In genomic region chr4:141802324-141802723, GRCh38 we compare ENCODE assay signal across 20 cellular contexts.
A peak's percentile ranks its signal among the peaks of the same experiment; 100 is the strongest.
DNase-seq lines count a peak whose midpoint lies in the region; ATAC-seq and TF ChIP-seq lines count a peak whose summit lies in the region.
"Had no signal": no experiment of that assay in that cellular context is flagged by ENCODE, and none has a peak within 500 bp of the region (broad histone marks: within the 10 kb centered on the region; RNA-seq: fewer than 3 reads in every experiment).

No MANE protein-coding gene starts in this region.

- H2BK5ac ChIP-seq in IMR-90 (ENCODE audit: low read depth, low read length, poor library complexity, severe bottlenecking): peak overlapping the region; percentile 88

- dilution Hi-C loops in IMR-90 (cut with HindIII; ENCODE audit: low sequenced_read_pairs, unreplicated experiment): no loop called here

- WGBS in IMR-90 (ENCODE audit: extremely low coverage in 2 of 2, insufficient read length in 1 of 2), 2 experiments: no CpG with 5 or more reads among the region's 1 CpG
- 70% methylated on average over 1 of the region's 1 CpG for WGBS in prostate gland
- 88 to 93% methylated on average over 1 of the region's 1 CpG for WGBS in sigmoid colon, 2 donors

- H2AK9ac ChIP-seq in IMR-90 (replicated peaks; ENCODE audit: low read depth, low read length, poor library complexity): no peak overlapping the region

- H3K27me3 ChIP-seq in IMR-90 (ENCODE audit: control insufficient read depth, insufficient read depth, low read length) (no peaks in the 10 kb centered on the region), neuron (ENCODE audit: insufficient read depth, low read length) (no peaks in the 10 kb centered on the region), prostate gland (replicated peaks; ENCODE audit: insufficient read depth) (no peaks in the 10 kb centered on the region), sigmoid colon (no peaks in the 10 kb centered on the region)
- H3K27me3 ChIP-seq: gastroesophageal sphincter, thyroid gland had no signal

- in situ Hi-C loops in IMR-90 (cut with MboI; ENCODE audit: low sequenced_read_pairs): no loop called here

- H3K9me3 ChIP-seq in IMR-90 (ENCODE audit: control insufficient read depth, insufficient read depth, low read length) (no peaks in the 10 kb centered on the region), neuron (ENCODE audit: low read length) (no peaks in the 10 kb centered on the region), prostate gland (no peaks in the 10 kb centered on the region), sigmoid colon (no peaks in the 10 kb centered on the region), OCI-LY7 (ENCODE audit: low read length) (no peaks in the 10 kb centered on the region)
- H3K9me3 ChIP-seq: gastroesophageal sphincter, psoas muscle, thyroid gland had no signal

- no peaks in the 10 kb centered on the region for H3K79me1 ChIP-seq in IMR-90 (ENCODE audit: low read depth in 1 of 2, low read length in 2 of 2)

- H2AFZ ChIP-seq in IMR-90 (replicated peaks; ENCODE audit: low read length, poor library complexity) (no peak overlapping the region), neuron (ENCODE audit: low read depth, low read length) (peak overlapping the region; percentile 67), OCI-LY7 (ENCODE audit: low read length) (no peak overlapping the region)
- H2AFZ ChIP-seq: GM23338 had no signal

- TF ChIP-seq CTCF in IMR-90 (conservative IDR thresholded peaks at IDR 0.05; ENCODE audit: low read depth, low read length) (no peak), choroid plexus epithelial cell (conservative IDR thresholded peaks at IDR 0.05; ENCODE audit: low read depth, low read length) (no peak), prostate gland (IDR thresholded peaks at IDR 0.05) (no peak), sigmoid colon (IDR thresholded peaks at IDR 0.05) (no peak), OCI-LY7 (conservative IDR thresholded peaks at IDR 0.05; ENCODE audit: low read length) (no peak)

- H2BK20ac ChIP-seq in IMR-90 (ENCODE audit: low read depth, low read length): no peak overlapping the region

- ATAC-seq in IMR-90 (ENCODE audit: low read depth): peak; percentile 75
- ATAC-seq: CD8-positive, alpha-beta T cell; gastroesophageal sphincter; GM23338; psoas muscle had no signal

- peak overlapping the region; percentile 96; the same call in 1 of the 2 replicates for H3K14ac ChIP-seq in IMR-90 (replicated peaks; ENCODE audit: low read depth, low read length)

- no peak overlapping the region for H3K18ac ChIP-seq in IMR-90 (ENCODE audit: low read depth, low read length)

- H3K56ac ChIP-seq in IMR-90 (ENCODE audit: extremely low read depth, insufficient read depth, low read length): 0 out of 2 replicates have a peak overlapping the region, but pooled peaks have one; percentile 25

- no peaks in the 10 kb centered on the region for H3K9me1 ChIP-seq in IMR-90 (ENCODE audit: insufficient read depth, low read length)

- CTCF ChIA-PET in IMR-90 (lab: Yijun Ruan, JAX): no interaction called here
- CTCF ChIA-PET in OCI-LY7 (lab: Charles Lee; ENCODE audit: unreplicated experiment): no interaction called here

- peak overlapping the region; percentile 93 for H2BK120ac ChIP-seq in IMR-90 (ENCODE audit: low read depth, low read length)

- H4K20me1 ChIP-seq in IMR-90 (ENCODE audit: insufficient read depth, low read length) (no peaks in the 10 kb centered on the region), OCI-LY7 (ENCODE audit: insufficient read depth, low read length) (no peaks in the 10 kb centered on the region)

- no peak for TF ChIP-seq EP300 in sigmoid colon (IDR thresholded peaks at IDR 0.05)

- H3K9me2 ChIP-seq in OCI-LY7 (ENCODE audit: insufficient read depth, low read length): no peaks in the 10 kb centered on the region

- POLR2A ChIA-PET in IMR-90 (lab: Charles Lee; ENCODE audit: unreplicated experiment) (no interaction called here), OCI-LY7 (lab: Charles Lee) (interaction anchor here (0.7 kb wide), 1 partner anchor 13 kb away, joined by 4 read pairs; no protein-coding TSS in a partner anchor)

- H2AK5ac ChIP-seq in IMR-90 (ENCODE audit: low read depth, low read length): no peak overlapping the region

- TF ChIP-seq POLR2A in IMR-90 (IDR thresholded peaks at IDR 0.05; ENCODE audit: low read depth, low read length) (no peak), prostate gland (IDR thresholded peaks at IDR 0.05) (no peak), sigmoid colon (IDR thresholded peaks at IDR 0.05) (no peak)

- no peak overlapping the region for H2BK15ac ChIP-seq in IMR-90 (ENCODE audit: low read depth, low read length)

- intact Hi-C loops in IMR-90 (cut with micrococcal nuclease) (loop anchor here (10.0 kb wide), 1 partner anchor 458 kb away; no protein-coding TSS in a partner anchor), prostate gland (cut with DNase I) (no loop called here), sigmoid colon (cut with DNase I) (no loop called here), OCI-LY7 (cut with micrococcal nuclease; ENCODE audit: unreplicated experiment) (no loop called here)

- BruUV-seq in IMR-90 (replicated peaks; lab: Mats Ljungman, UMichigan): no TSS peak
- BruUV-seq in OCI-LY7 (replicated peaks; lab: Mats Ljungman, UMichigan): no TSS peak

- H3K27ac ChIP-seq in IMR-90 (ENCODE audit: insufficient read depth, low read length): peak overlapping the region; percentile 89
- no peak overlapping the region for H3K27ac ChIP-seq in prostate gland
- H3K27ac ChIP-seq in sigmoid colon: no peak overlapping the region
- H3K27ac ChIP-seq in OCI-LY7 (ENCODE audit: low read depth, low read length, poor library complexity, severe bottlenecking): no peak overlapping the region
- H3K27ac ChIP-seq: gastroesophageal sphincter, psoas muscle, RWPE1, thyroid gland had no signal

- no peak overlapping the region for H4K5ac ChIP-seq in IMR-90 (ENCODE audit: low read depth, low read length)

- H3K9ac ChIP-seq in IMR-90 (ENCODE audit: low read depth, low read length): no peak overlapping the region

- H4K8ac ChIP-seq in IMR-90 (ENCODE audit: low read depth in 2 of 2, low read length in 2 of 2): peak overlapping the region; percentile 78 to 87; a peak in 2 of 4 replicates

- DNase-seq in AG20443 (ENCODE audit: low spot score) (peak; percentile 62), IMR-90 (peak; percentile 82), choroid plexus epithelial cell (ENCODE audit: low read depth) (peak; percentile 31), activated gamma-delta T cell (lab: John Stamatoyannopoulos, UW) (no peak), prostate gland (ENCODE audit: low spot score) (no peak), sigmoid colon (no peak), OCI-LY7 (ENCODE audit: low spot score) (no peak)
- DNase-seq: activated CD4-positive, alpha-beta T cell treated with anti-CD3 and anti-CD28 coated beads for 48 hours; activated T-cell treated with anti-CD3 and anti-CD28 coated beads, Interleukin-2, amount 50 U/mL, for 1 hour; amygdala; CD8-positive, alpha-beta T cell; NCI-H187; NCI-H524; psoas muscle; stimulated activated CD4-positive, alpha-beta T cell treated with anti-CD3 and anti-CD28 coated beads, Interleukin-2, amount 100 ng/mL, for 24 hours; thyroid gland had no signal

- H3K4me2 ChIP-seq in IMR-90 (ENCODE audit: low read depth, low read length) (peak overlapping the region; percentile 13; the same call in 1 of the 2 replicates), OCI-LY7 (ENCODE audit: low read length) (no peak overlapping the region)
- H3K4me2 ChIP-seq: GM23338 had no signal

- no peaks in the 10 kb centered on the region for H3K79me2 ChIP-seq in OCI-LY7 (ENCODE audit: insufficient read depth, low read depth, low read length)

- no peak overlapping the region for H3K23ac ChIP-seq in IMR-90 (ENCODE audit: low read depth, low read length)

- no peaks in the 10 kb centered on the region for H3K36me3 ChIP-seq in IMR-90 (ENCODE audit: control insufficient read depth, insufficient read depth, low read length)
- H3K36me3 ChIP-seq in neuron (ENCODE audit: insufficient read depth, low read length): no peaks in the 10 kb centered on the region
- H3K36me3 ChIP-seq in prostate gland: no peaks in the 10 kb centered on the region
- H3K36me3 ChIP-seq in sigmoid colon: no peaks in the 10 kb centered on the region
- no peaks in the 10 kb centered on the region for H3K36me3 ChIP-seq in OCI-LY7 (ENCODE audit: insufficient read depth, low read length)
- H3K36me3 ChIP-seq: gastroesophageal sphincter, thyroid gland had no signal

- TF ChIP-seq RAD21 in IMR-90 (IDR thresholded peaks at IDR 0.05; ENCODE audit: low read length): no peak

- H3K4me3 ChIP-seq in IMR-90 (ENCODE audit: insufficient read depth, low read depth, low read length) (no peak overlapping the region), choroid plexus epithelial cell (ENCODE audit: low read depth, low read length) (no peak overlapping the region), neuron (ENCODE audit: low read length) (no peak overlapping the region), prostate gland (no peak overlapping the region), sigmoid colon (no peak overlapping the region), OCI-LY7 (ENCODE audit: low read depth, low read length, poor library complexity, severe bottlenecking) (no peak overlapping the region)
- H3K4me3 ChIP-seq: gastroesophageal sphincter, GM23338, psoas muscle, thyroid gland had no signal

- peaks cover 3% of the 10 kb centered on the region for H3K4me1 ChIP-seq in IMR-90 (ENCODE audit: control insufficient read depth, insufficient read depth, low read length)
- H3K4me1 ChIP-seq in neuron (ENCODE audit: insufficient read depth, low read length): peaks cover 18% of the 10 kb centered on the region
- no peaks in the 10 kb centered on the region for H3K4me1 ChIP-seq in prostate gland (replicated peaks)
- H3K4me1 ChIP-seq in sigmoid colon: no peaks in the 10 kb centered on the region
- no peaks in the 10 kb centered on the region for H3K4me1 ChIP-seq in OCI-LY7 (ENCODE audit: insufficient read depth, low read length, poor library complexity, severe bottlenecking)
- H3K4me1 ChIP-seq: gastroesophageal sphincter, psoas muscle, thyroid gland had no signal

- peak overlapping the region; percentile 85; the same call in 1 of the 2 replicates for H3K4ac ChIP-seq in IMR-90 (ENCODE audit: low read depth, low read length)

- no peak overlapping the region for H4K91ac ChIP-seq in IMR-90 (ENCODE audit: insufficient read depth, low read depth, low read length)

TF ChIP-seq in IMR-90, 13 proteins besides CTCF, POLR2A, EP300 and RAD21:
- TF ChIP-seq CEBPB (IDR thresholded peaks at IDR 0.05; ENCODE audit: low read depth, low read length) (peak; percentile 77), BHLHE40 (IDR thresholded peaks at IDR 0.05; ENCODE audit: low read depth, low read length) (peak; percentile 52; the same call in 1 of the 2 replicates), FOS (IDR thresholded peaks at IDR 0.05; ENCODE audit: low read depth, low read length) (no peak)

Comparison
In these comparisons a context has a peak if more than half of its experiments do, and no peak if none do; other contexts are left out.
1. DNase-seq: peak in AG20443 (single experiment), IMR-90 (single experiment) and choroid plexus epithelial cell (single experiment); none in activated gamma-delta T cell (single experiment), prostate gland (single experiment), sigmoid colon (single experiment) and OCI-LY7 (single experiment).